Comparison of ENCODE assay signal across 12 cellular contexts in genomic region chr2:196415384-196415783, GRCh38.
DNase-seq lines count a peak whose midpoint lies in the region; ATAC-seq and TF ChIP-seq lines count a peak whose summit lies in the region.
"Had no signal": no experiment of that assay in that cellular context is flagged by ENCODE, and none has a peak within 500 bp of the region (broad histone marks: within the 10 kb centered on the region; RNA-seq: fewer than 3 reads in every experiment).

No MANE protein-coding gene starts in this region.

- POLR2A ChIA-PET in activated CD8-positive, alpha-beta T cell treated with anti-CD3 and anti-CD28 coated beads for 36 hours (lab: Charles Lee), result interaction anchor here (0.7 kb wide), 1 partner anchor 23 kb away, joined by 3 read pairs; no protein-coding TSS in a partner anchor

- peak overlapping the region; percentile 60 for H3K27ac Mint-ChIP-seq in activated CD8-positive, alpha-beta T cell treated with anti-CD3 and anti-CD28 coated beads for 36 hours
- H3K27ac Mint-ChIP-seq: HFFc6 had no signal

- H3K4me1 Mint-ChIP-seq in activated CD8-positive, alpha-beta T cell treated with anti-CD3 and anti-CD28 coated beads for 36 hours (ENCODE audit: low read depth), result peaks cover 9% of the 10 kb centered on the region

- H3K36me3 ChIP-seq in ascending aorta, result no peaks in the 10 kb centered on the region

- H3K9me3 Mint-ChIP-seq in activated CD8-positive, alpha-beta T cell treated with anti-CD3 and anti-CD28 coated beads for 36 hours, result no peaks in the 10 kb centered on the region
- H3K9me3 Mint-ChIP-seq: HFFc6 had no signal

- H3K4me3 ChIP-seq in GM12864 (ENCODE audit: low read depth, low read length) (no peak overlapping the region), ascending aorta (no peak overlapping the region)
- H3K4me3 ChIP-seq: testis had no signal

- TF ChIP-seq CTCF in GM12864 (IDR thresholded peaks at IDR 0.05; ENCODE audit: low read depth, low read length, missing control alignments) (no peak), ascending aorta (IDR thresholded peaks at IDR 0.05) (no peak)
- no peak for TF ChIP-seq CTCF in activated CD8-positive, alpha-beta T cell treated with anti-CD3 and anti-CD28 coated beads for 36 hours (IDR thresholded peaks at IDR 0.05)

- peaks cover 3% of the 10 kb centered on the region in 2 donors for H3K4me1 ChIP-seq in ascending aorta
- H3K4me1 ChIP-seq: testis had no signal

- intact Hi-C loops in activated CD8-positive, alpha-beta T cell treated with anti-CD3 and anti-CD28 coated beads for 36 hours (cut with micrococcal nuclease), result no loop called here
- intact Hi-C loops in ascending aorta (cut with DNase I), result no loop called here
- intact Hi-C loops in left cardiac atrium (cut with DNase I), result no loop called here

- peak overlapping the region; percentile 54 for H3K4me3 Mint-ChIP-seq in activated CD8-positive, alpha-beta T cell treated with anti-CD3 and anti-CD28 coated beads for 36 hours
- H3K4me3 Mint-ChIP-seq: HFFc6 had no signal

- H3K27ac ChIP-seq in ascending aorta, result no peak overlapping the region
- H3K27ac ChIP-seq: testis had no signal

- H3K36me3 Mint-ChIP-seq in activated CD8-positive, alpha-beta T cell treated with anti-CD3 and anti-CD28 coated beads for 36 hours (ENCODE audit: low read depth), result no peaks in the 10 kb centered on the region

- no peaks in the 10 kb centered on the region for H3K9me3 ChIP-seq in ascending aorta
- H3K9me3 ChIP-seq: testis had no signal

- CTCF ChIA-PET in activated CD8-positive, alpha-beta T cell treated with anti-CD3 and anti-CD28 coated beads for 36 hours (lab: Charles Lee), result interaction anchor here (3.9 kb wide), 1 partner anchor 38 kb away, joined by 16 read pairs; no protein-coding TSS in a partner anchor

- peaks cover 2% of the 10 kb centered on the region for H3K27me3 Mint-ChIP-seq in activated CD8-positive, alpha-beta T cell treated with anti-CD3 and anti-CD28 coated beads for 36 hours

- ATAC-seq in GM19328 (IDR thresholded peaks at IDR 0.05; ENCODE audit: unreplicated experiment) (peak; percentile 48), HG03045 (IDR thresholded peaks at IDR 0.05; ENCODE audit: unreplicated experiment) (peak; percentile 45), left cardiac atrium (no peak)
- ATAC-seq in activated CD8-positive, alpha-beta T cell treated with anti-CD3 and anti-CD28 coated beads for 36 hours, result peak; percentile 91

- H3K27me3 ChIP-seq in ascending aorta, result no peaks in the 10 kb centered on the region
- H3K27me3 ChIP-seq: testis had no signal

- DNase-seq in GM12864 (ENCODE audit: low read depth), result peak; percentile 36
- peak; percentile 26 for DNase-seq in activated CD8-positive, alpha-beta T cell treated with anti-CD3 and anti-CD28 coated beads for 36 hours
- DNase-seq in GM19240 (ENCODE audit: insufficient read length, low spot score), result no peak
- DNase-seq in ascending aorta (ENCODE audit: low spot score in 2 of 2), result no peak
- DNase-seq in DMS53 (lab: John Stamatoyannopoulos, UW), result no peak
- DNase-seq in left cardiac atrium, result no peak
- DNase-seq: HFFc6, mesenchymal stem cell, NCI-H2029 treated with DMSO at 0.1 percent for 48 hours, testis had no signal

Comparison
In these comparisons a context has a peak if more than half of its experiments do, and no peak if none do; other contexts are left out.
1. DNase-seq: peak in GM12864 (single experiment) and activated CD8-positive, alpha-beta T cell treated with anti-CD3 and anti-CD28 coated beads for 36 hours (single experiment); none in GM19240 (single experiment), ascending aorta (0 of 2), DMS53 (single experiment) and left cardiac atrium (single experiment).
2. ATAC-seq: peak in GM19328 (single experiment), HG03045 (single experiment) and activated CD8-positive, alpha-beta T cell treated with anti-CD3 and anti-CD28 coated beads for 36 hours (single experiment); none in left cardiac atrium (0 of 2).